In genomic region chr22:39256186-39256552, GRCh38 we compare ENCODE assay signal across 18 cellular contexts. TPM values are rescaled to one million over a fixed set of nuclear protein-coding genes. Genes with fewer than 3 reads are reported as not detected.
DNase-seq lines count a peak whose midpoint lies in the region; ATAC-seq, FAIRE-seq and TF ChIP-seq lines count a peak whose summit lies in the region.
"Had no signal": no experiment of that assay in that cellular context is flagged by ENCODE, and none has a peak within 500 bp of the region (broad histone marks: within the 10 kb centered on the region; RNA-seq: fewer than 3 reads in every experiment).

No MANE protein-coding gene starts in this region.

- peaks cover 41% of the 10 kb centered on the region for H3K4me1 Mint-ChIP-seq in Calu3 (ENCODE audit: low read depth, unreplicated experiment)

- no peak overlapping the region for H2AFZ ChIP-seq in OCI-LY7 (ENCODE audit: low read length)

- no peak for ATAC-seq in GM21515 (IDR thresholded peaks at IDR 0.05; ENCODE audit: unreplicated experiment)

- no peaks in the 10 kb centered on the region for H3K27me3 ChIP-seq in ascending aorta
- peaks cover 0 to 2% (median 0%) of the 10 kb centered on the region in 3 donors for H3K27me3 ChIP-seq in skeletal muscle tissue (ENCODE audit: control insufficient read depth in 3 of 3, insufficient read depth in 3 of 3, low read length in 3 of 3)

- H3K9me2 ChIP-seq in OCI-LY7 (ENCODE audit: insufficient read depth, low read length) = no peaks in the 10 kb centered on the region

- no peaks in the 10 kb centered on the region for H3K36me3 ChIP-seq in HEK293 (ENCODE audit: control insufficient read depth in 2 of 2, insufficient read depth in 1 of 2, low read length in 2 of 2)
- no peaks in the 10 kb centered on the region for H3K36me3 ChIP-seq in ascending aorta
- no peaks in the 10 kb centered on the region for H3K36me3 ChIP-seq in skeletal muscle tissue (ENCODE audit: control insufficient read depth in 3 of 3, insufficient read depth in 3 of 3, low read length in 3 of 3)
- H3K36me3 ChIP-seq in OCI-LY7 (ENCODE audit: insufficient read depth, low read length) = no peaks in the 10 kb centered on the region

- no peak overlapping the region for H3K27ac ChIP-seq in HEK293 (ENCODE audit: extremely low read depth, low read depth, low read length)
- peak overlapping the region; percentile 12 to 59 for H3K27ac ChIP-seq in ascending aorta
- H3K27ac ChIP-seq in skeletal muscle tissue (ENCODE audit: low read depth, low read length) = peak overlapping the region; percentile 100
- no peak overlapping the region for H3K27ac ChIP-seq in OCI-LY7 (ENCODE audit: low read depth, low read length, poor library complexity, severe bottlenecking)
- H3K27ac ChIP-seq: C4-2B had no signal

- POLR2A ChIA-PET in HEK293 (lab: Yijun Ruan, JAX) = no interaction called here
- POLR2A ChIA-PET in OCI-LY7 (lab: Charles Lee) = no interaction called here

- H3K9ac ChIP-seq in skeletal muscle tissue (ENCODE audit: low read depth in 1 of 3, low read length in 3 of 3) = peak overlapping the region in 2 of 3 donors; percentile 95 to 99

- peaks cover 3% of the 10 kb centered on the region for H3K9me3 Mint-ChIP-seq in Calu3 (ENCODE audit: low read depth, unreplicated experiment)

- H3K9me3 ChIP-seq in HEK293 (ENCODE audit: control insufficient read depth, insufficient read depth, low read depth, low read length) (no peaks in the 10 kb centered on the region), ascending aorta (peaks cover 0 to 5% of the 10 kb centered on the region in 2 donors), skeletal muscle tissue (ENCODE audit: control insufficient read depth in 3 of 3, low read length in 3 of 3) (peaks cover 0 to 3% (median 0%) of the 10 kb centered on the region in 3 donors), OCI-LY7 (ENCODE audit: low read length) (no peaks in the 10 kb centered on the region)

- no peaks in the 10 kb centered on the region for H3K27me3 Mint-ChIP-seq in Calu3 (ENCODE audit: unreplicated experiment)

- DNase-seq in Calu3 (no peak), ascending aorta (ENCODE audit: low spot score in 2 of 2) (no peak), OCI-LY7 (ENCODE audit: low spot score) (no peak), urothelium cell line (ENCODE audit: low spot score) (no peak)
- DNase-seq: AML-193; DMS79 treated with DMSO at 0.1 percent for 48 hours; NCI-H1105 treated with DMSO at 0.1 percent for 48 hours; NCI-H1694; NCI-H2081 treated with DMSO at 0.1 percent for 48 hours; NK-92 treated with Interleukin-12 subunit alpha and Interleukin-12 subunit beta, amount 100 ng/mL, for 24 hours; SIG-M5 had no signal

- H3K4me3 Mint-ChIP-seq in Calu3 (ENCODE audit: low read depth, unreplicated experiment) = no peak overlapping the region

- peak overlapping the region; percentile 44 for H3K27ac Mint-ChIP-seq in Calu3 (ENCODE audit: unreplicated experiment)

- no TSS peak for BruUV-seq in Calu3 (replicated peaks; lab: Mats Ljungman, UMichigan)
- no TSS peak for BruUV-seq in OCI-LY7 (replicated peaks; lab: Mats Ljungman, UMichigan)

- no peak overlapping the region for H3K4me2 ChIP-seq in OCI-LY7 (ENCODE audit: low read length)

- no peaks in the 10 kb centered on the region for H3K79me2 ChIP-seq in OCI-LY7 (ENCODE audit: insufficient read depth, low read depth, low read length)

- peaks cover 11% of the 10 kb centered on the region for H3K4me1 ChIP-seq in HEK293 (ENCODE audit: control insufficient read depth, insufficient read depth, low read length)
- peaks cover 21 to 44% of the 10 kb centered on the region in 2 donors for H3K4me1 ChIP-seq in ascending aorta
- H3K4me1 ChIP-seq in skeletal muscle tissue (ENCODE audit: control insufficient read depth in 3 of 3, insufficient read depth in 3 of 3, low read length in 3 of 3) = peaks cover 46 to 60% (median 53%) of the 10 kb centered on the region in 3 donors
- peaks cover 5% of the 10 kb centered on the region for H3K4me1 ChIP-seq in OCI-LY7 (ENCODE audit: insufficient read depth, low read length, poor library complexity, severe bottlenecking)

- H3K4me3 ChIP-seq in HEK293 (ENCODE audit: low read depth, low read length) (no peak overlapping the region), ascending aorta (no peak overlapping the region), skeletal muscle tissue (ENCODE audit: low read length in 3 of 3) (no peak overlapping the region), OCI-LY7 (ENCODE audit: low read depth, low read length, poor library complexity, severe bottlenecking) (no peak overlapping the region)
- H3K4me3 ChIP-seq: K562 had no signal

- no peak for FAIRE-seq in urothelium cell line (lab: Jason Lieb, UNC)
- FAIRE-seq: H54, K562 had no signal

- CTCF ChIA-PET in Calu3 (lab: Charles Lee) = no interaction called here
- CTCF ChIA-PET in HEK293 (lab: Yijun Ruan, JAX) = interaction anchor here (0.6 to 1.1 kb wide), 2 partner anchors 60 to 61 kb away, joined by 3 read pairs; no protein-coding TSS in a partner anchor
- CTCF ChIA-PET in OCI-LY7 (lab: Charles Lee; ENCODE audit: unreplicated experiment) = no interaction called here

- TF ChIP-seq CTCF in Calu3 (IDR thresholded peaks at IDR 0.05; ENCODE audit: unreplicated experiment) (no peak), HEK293 (tag by site-specific recombination; IDR thresholded peaks at IDR 0.05) (no peak), ascending aorta (IDR thresholded peaks at IDR 0.05) (no peak), OCI-LY7 (conservative IDR thresholded peaks at IDR 0.05; ENCODE audit: low read length) (no peak)

- intact Hi-C loops in Calu3 (cut with micrococcal nuclease; ENCODE audit: unreplicated experiment) = no loop called here
- intact Hi-C loops in ascending aorta (cut with DNase I) = loop anchor here (5.0 to 10.0 kb wide), 3 partner anchors 79 to 471 kb away; partner anchors contain the start of gene CBX6
- intact Hi-C loops in OCI-LY7 (cut with micrococcal nuclease; ENCODE audit: unreplicated experiment) = no loop called here

- peaks cover 16% of the 10 kb centered on the region for H3K36me3 Mint-ChIP-seq in Calu3 (ENCODE audit: insufficient read depth, unreplicated experiment)

- H4K20me1 ChIP-seq in OCI-LY7 (ENCODE audit: insufficient read depth, low read length) = no peaks in the 10 kb centered on the region; the same call in 1 of the 2 replicates

TF ChIP-seq in HEK293, 187 proteins besides CTCF, POLR2A, EP300 and RAD21:
- no peak for TF ChIP-seq ZEB2 (tag by site-specific recombination; IDR thresholded peaks at IDR 0.05)
- TF ChIP-seq ZBTB21 (tag by site-specific recombination; IDR thresholded peaks at IDR 0.05) = no peak
- TF ChIP-seq ZFHX2 (tag by site-specific recombination; conservative IDR thresholded peaks at IDR 0.05) = 0 out of 2 replicates have a peak, but pooled peaks have one; percentile 18
- no peak for TF ChIP-seq ZNF114 (tag by site-specific recombination; IDR thresholded peaks at IDR 0.05)
- TF ChIP-seq ZNF23 (tag by site-specific recombination; IDR thresholded peaks at IDR 0.05; ENCODE audit: borderline replicate concordance) = no peak
- peak; percentile 26; the same call in 1 of the 2 replicates for TF ChIP-seq ZNF76 (tag by site-specific recombination; IDR thresholded peaks at IDR 0.05; ENCODE audit: borderline replicate concordance, low read depth)
- TF ChIP-seq KLF10 (tag by site-specific recombination; IDR thresholded peaks at IDR 0.05) = no peak
- TF ChIP-seq HIC1 (tag by site-specific recombination; IDR thresholded peaks at IDR 0.05) = peak; percentile 48
- TF ChIP-seq ZNF521 (tag by site-specific recombination; IDR thresholded peaks at IDR 0.05) = no peak
- TF ChIP-seq FEZF1 (tag by site-specific recombination; IDR thresholded peaks at IDR 0.05) = no peak
- TF ChIP-seq ZNF366 (tag by site-specific recombination; conservative IDR thresholded peaks at IDR 0.05) = no peak

RNA-seq across cellular contexts. Expression of gene PDGFB, which starts 11.4 kb away (rescaled TPM):
- 12.1 and 25.9 TPM in 2 replicates for total RNA-seq in Calu3 (2022)
- 8.9 TPM for total RNA-seq in ascending aorta
- 8.9 TPM for total RNA-seq in skeletal muscle tissue
- not detected in 2 replicates for total RNA-seq in OCI-LY7 (2014; rRNA removed; shearing (Covaris generic))
- 0.13 and 0.27 TPM in 2 replicates for total RNA-seq in OCI-LY7 (2022)
- total RNA-seq: NCI-H460 had no signal

Comparison
In these comparisons a context has a peak if more than half of its experiments do, and no peak if none do; other contexts are left out.
1. H3K27ac ChIP-seq: peak in ascending aorta (2 of 2) and skeletal muscle tissue (single experiment); none in HEK293 (single experiment) and OCI-LY7 (single experiment).